Comparison of ENCODE assay signal across 19 cellular contexts in the genomic region with DNA sequence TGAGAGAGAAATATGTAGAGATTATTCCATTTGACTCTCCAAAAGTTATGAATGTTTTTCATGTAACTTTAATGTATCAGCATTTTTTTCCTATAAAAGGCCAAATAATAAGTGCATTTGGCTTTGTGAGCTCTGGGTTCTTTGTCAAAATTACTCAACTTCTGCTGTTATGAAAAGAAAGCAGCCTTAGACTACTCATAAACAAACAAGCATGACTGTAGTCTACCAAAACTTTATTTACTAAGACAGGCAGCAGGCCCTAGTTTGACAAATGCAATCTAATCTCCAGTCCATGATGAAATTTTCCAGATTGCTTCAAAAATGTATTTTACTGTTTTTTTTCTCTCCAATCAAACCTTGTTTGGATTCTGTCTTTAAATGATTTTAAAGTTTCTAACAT.
"Had no signal": no experiment of that assay in that cellular context is flagged by ENCODE, and none has a peak within 500 bp of the region (broad histone marks: within the 10 kb centered on the region; RNA-seq: fewer than 3 reads in every experiment).

No MANE protein-coding gene starts in this region.

- H3K9me3 ChIP-seq: breast epithelium, ovary, prostate gland, thyroid gland, upper lobe of right lung had no signal

- H3K27me3 ChIP-seq: breast epithelium, neural progenitor cell, ovary, thyroid gland, upper lobe of right lung had no signal

- H3K27ac ChIP-seq: breast epithelium, foreskin keratinocyte, neural progenitor cell, ovary, prostate gland, thyroid gland, upper lobe of right lung had no signal

- ATAC-seq: foreskin keratinocyte; left lobe of liver; naive thymus-derived CD8-positive, alpha-beta T cell; stimulated activated naive CD8-positive, alpha-beta T cell treated with anti-CD3 and anti-CD28 coated beads, Interleukin-15, Interleukin-2, amounts not matched to agents 100 U/mL and 50 U/mL, for 24 hours; upper lobe of right lung; WTC11 had no signal

- H3K36me3 ChIP-seq: breast epithelium, neural progenitor cell, ovary, prostate gland, thyroid gland, upper lobe of right lung had no signal

- DNase-seq: activated naive CD4-positive, alpha-beta T cell; activated T-cell treated with anti-CD3 and anti-CD28 coated beads, Interleukin-2, amount 50 U/mL, for 24 hours; amniotic stem cell; effector memory CD4-positive, alpha-beta T cell; foreskin keratinocyte; naive thymus-derived CD8-positive, alpha-beta T cell; ovary; stimulated activated CD4-positive, alpha-beta T cell treated with anti-CD3 and anti-CD28 coated beads, Interleukin-4, amount 100 ng/mL, for 24 hours; stimulated activated naive CD8-positive, alpha-beta T cell treated with anti-CD3 and anti-CD28 coated beads, Interleukin-15, Interleukin-2, amounts not matched to agents 100 U/mL and 50 U/mL, for 24 hours; substantia nigra; T-helper 1 cell; T-helper 9 cell; thyroid gland; upper lobe of right lung had no signal

- H3K4me2 ChIP-seq: neural progenitor cell had no signal

- H3K4me3 ChIP-seq: breast epithelium, neural progenitor cell, ovary, prostate gland, thyroid gland, upper lobe of right lung had no signal

- H2AFZ ChIP-seq: neural progenitor cell had no signal

- H3K4me1 ChIP-seq: breast epithelium, foreskin keratinocyte, prostate gland, thyroid gland, upper lobe of right lung had no signal

- H3K9ac ChIP-seq: neural progenitor cell had no signal
